In genomic region chr1:31182352-31182751, GRCh38 we compare ENCODE assay signal across 8 cellular contexts. TPM values are rescaled to one million over a fixed set of nuclear protein-coding genes. Genes with fewer than 3 reads are reported as not detected.
DNase-seq lines count a peak whose midpoint lies in the region; ATAC-seq and TF ChIP-seq lines count a peak whose summit lies in the region.

No MANE protein-coding gene starts in this region.

- H3K4me3 ChIP-seq in A673 (ENCODE audit: low read depth, low read length, poor library complexity, severe bottlenecking) (no peak overlapping the region), OCI-LY1 (ENCODE audit: low read depth, low read length, poor library complexity, severe bottlenecking) (peak overlapping the region; percentile 49), fibroblast of mammary gland (ENCODE audit: control insufficient read depth, low read depth, low read length) (no peak overlapping the region), thyroid gland (replicated peaks in 1 of 3) (peak overlapping the region in 1 of 3 donors; percentile 2)

- no peaks in the 10 kb centered on the region for H3F3A ChIP-seq in OCI-LY1 (ENCODE audit: insufficient read depth, low read length)

- H3K79me2 ChIP-seq in OCI-LY1 (ENCODE audit: insufficient read depth, low read length), result no peaks in the 10 kb centered on the region

- no peak for TF ChIP-seq POLR2A in thyroid gland (IDR thresholded peaks at IDR 0.05)

- TF ChIP-seq CTCF in A673 (conservative IDR thresholded peaks at IDR 0.05; ENCODE audit: low read depth, low read length) (no peak; the same call in 1 of the 2 replicates), OCI-LY1 (IDR thresholded peaks at IDR 0.05; ENCODE audit: low read length) (peak; percentile 34), fibroblast of mammary gland (conservative IDR thresholded peaks at IDR 0.05; ENCODE audit: control insufficient read depth, insufficient read depth, low read depth, low read length) (peak; percentile 49), neural crest cell (conservative IDR thresholded peaks at IDR 0.05) (peak; percentile 49), thyroid gland (IDR thresholded peaks at IDR 0.05) (peak in 1 of 6 experiments; percentile 4)

- H2AFZ ChIP-seq in OCI-LY1 (ENCODE audit: low read length), result no peak overlapping the region

- H3K36me3 ChIP-seq in A673 (ENCODE audit: insufficient read depth, low read length, poor library complexity, severe bottlenecking), result no peaks in the 10 kb centered on the region
- no peaks in the 10 kb centered on the region for H3K36me3 ChIP-seq in OCI-LY1 (ENCODE audit: insufficient read depth, low read length)
- no peaks in the 10 kb centered on the region for H3K36me3 ChIP-seq in thyroid gland

- H3K9ac ChIP-seq in OCI-LY1 (ENCODE audit: low read length), result no peak overlapping the region

- peaks cover 4% of the 10 kb centered on the region for H3K27me3 ChIP-seq in A673 (replicated peaks; ENCODE audit: insufficient read depth, low read depth, low read length, poor library complexity)
- peaks cover under 1% of the 10 kb centered on the region for H3K27me3 ChIP-seq in OCI-LY1 (ENCODE audit: insufficient read depth, low read length)
- H3K27me3 ChIP-seq in thyroid gland, result no peaks in the 10 kb centered on the region

- H4K20me1 ChIP-seq in OCI-LY1 (ENCODE audit: insufficient read depth, low read length), result no peaks in the 10 kb centered on the region

- H3K27me3 Mint-ChIP-seq in activated T-cell treated with anti-CD3 and anti-CD28 coated beads, Interleukin-2, amount 50 U/mL, for 4 hours (ENCODE audit: low read depth), result peaks cover 61% of the 10 kb centered on the region
- no peaks in the 10 kb centered on the region for H3K27me3 Mint-ChIP-seq in neural crest cell (ENCODE audit: low read depth)

- POLR2A ChIA-PET in A673 (lab: Charles Lee; ENCODE audit: low non-redundant PET), result no interaction called here

- H3K4me2 ChIP-seq in OCI-LY1 (ENCODE audit: low read length), result peak overlapping the region; percentile 72

- no peak overlapping the region for H3K4me3 Mint-ChIP-seq in activated T-cell treated with anti-CD3 and anti-CD28 coated beads, Interleukin-2, amount 50 U/mL, for 4 hours
- no peak overlapping the region for H3K4me3 Mint-ChIP-seq in neural crest cell

- H3K27ac ChIP-seq in A673 (ENCODE audit: low read depth, low read length, poor library complexity, severe bottlenecking) (no peak overlapping the region), OCI-LY1 (ENCODE audit: low read depth, low read length, poor library complexity, severe bottlenecking) (no peak overlapping the region), thyroid gland (no peak overlapping the region)

- H3K27ac Mint-ChIP-seq in neural crest cell (ENCODE audit: unreplicated experiment), result no peak overlapping the region

- CTCF ChIA-PET in A673 (lab: Charles Lee), result interaction anchor here (1.7 kb wide), 1 partner anchor 367 kb away, joined by 3 read pairs; no protein-coding TSS in a partner anchor

- 0 to 11% methylated on average over 4 to 16 of the region's 18 CpGs for WGBS in thyroid gland, 2 donors

- no peaks in the 10 kb centered on the region for H3K9me3 Mint-ChIP-seq in activated T-cell treated with anti-CD3 and anti-CD28 coated beads, Interleukin-2, amount 50 U/mL, for 4 hours
- no peaks in the 10 kb centered on the region for H3K9me3 Mint-ChIP-seq in neural crest cell

- no peaks in the 10 kb centered on the region for H3K9me3 ChIP-seq in A673 (ENCODE audit: low read depth, low read length, poor library complexity, severe bottlenecking)
- no peaks in the 10 kb centered on the region for H3K9me3 ChIP-seq in OCI-LY1 (ENCODE audit: low read length)
- no peaks in the 10 kb centered on the region for H3K9me3 ChIP-seq in thyroid gland

- H3K9me2 ChIP-seq in OCI-LY1 (ENCODE audit: low read depth, low read length), result no peaks in the 10 kb centered on the region

- no TSS peak for BruUV-seq in A673 (replicated peaks; lab: Mats Ljungman, UMichigan)

- peak; percentile 58 to 63 for ATAC-seq in activated T-cell treated with anti-CD3 and anti-CD28 coated beads, Interleukin-2, amount 50 U/mL, for 4 hours
- no peak for ATAC-seq in GM18909 (IDR thresholded peaks at IDR 0.05; ENCODE audit: poor library complexity, unreplicated experiment)

- intact Hi-C loops in A673 (cut with micrococcal nuclease; ENCODE audit: unreplicated experiment), result loop anchor here (5.0 kb wide), 1 partner anchor 365 kb away; no protein-coding TSS in a partner anchor
- intact Hi-C loops in thyroid gland (cut with DNase I), result loop anchor here (5.0 to 10.0 kb wide), 2 partner anchors 240 to 362 kb away; no protein-coding TSS in a partner anchor

- no peaks in the 10 kb centered on the region for H3K36me3 Mint-ChIP-seq in activated T-cell treated with anti-CD3 and anti-CD28 coated beads, Interleukin-2, amount 50 U/mL, for 4 hours (ENCODE audit: insufficient read depth)
- H3K36me3 Mint-ChIP-seq in neural crest cell (ENCODE audit: low read depth), result peaks cover 11% of the 10 kb centered on the region

- H3K4me1 ChIP-seq in A673 (ENCODE audit: insufficient read depth, low read length, poor library complexity, severe bottlenecking), result peaks cover 9% of the 10 kb centered on the region
- H3K4me1 ChIP-seq in OCI-LY1 (ENCODE audit: insufficient read depth, low read length, severe bottlenecking), result peaks cover 11% of the 10 kb centered on the region
- H3K4me1 ChIP-seq in thyroid gland, result peaks cover 7 to 14% of the 10 kb centered on the region in 2 donors

- peaks cover 6% of the 10 kb centered on the region for H3K4me1 Mint-ChIP-seq in activated T-cell treated with anti-CD3 and anti-CD28 coated beads, Interleukin-2, amount 50 U/mL, for 4 hours (ENCODE audit: low read depth)
- H3K4me1 Mint-ChIP-seq in neural crest cell, result peaks cover 5% of the 10 kb centered on the region

- DNase-seq in A673 (ENCODE audit: low spot score), result peak; percentile 87
- DNase-seq in H4 (ENCODE audit: low spot score), result peak; percentile 89
- DNase-seq in activated T-cell treated with anti-CD3 and anti-CD28 coated beads, Interleukin-2, amount 50 U/mL, for 4 hours, result peak; percentile 33
- DNase-seq in fibroblast of mammary gland (ENCODE audit: low read depth), result peak; percentile 96
- peak; percentile 75 for DNase-seq in neural crest cell (ENCODE audit: low read depth, low spot score)
- DNase-seq in thyroid gland, result peak; percentile 76 to 80

RNA-seq across cellular contexts. Expression of gene NKAIN1, which starts 57.3 kb away (rescaled TPM):
- total RNA-seq in A673 (2021) (1.4 and 5.4 TPM in 2 replicates), neural crest cell (73.2 and 79.7 TPM in 2 replicates), thyroid gland (not detected)
- total RNA-seq in H4 (2014; rRNA removed; shearing (Covaris generic)), result 0.68 and 0.76 TPM in 2 replicates
- total RNA-seq in activated T-cell treated with anti-CD3 and anti-CD28 coated beads, Interleukin-2, amount 50 U/mL, for 4 hours, result under 1 TPM in 1 of 3 donors, not detected in 2; 0.15 TPM

Comparison
In these comparisons a context has a peak if more than half of its experiments do, and no peak if none do; other contexts are left out.
1. DNase-seq: peak in every context shown above with its lines; median percentile 96 in fibroblast of mammary gland; 89 in H4; 87 in A673; 78 in thyroid gland; 75 in neural crest cell; 33 in activated T-cell treated with anti-CD3 and anti-CD28 coated beads, Interleukin-2, amount 50 U/mL, for 4 hours.
2. RNA of gene NKAIN1, which starts 57.3 kb away (total RNA-seq): 73.2 to 79.7 TPM in neural crest cell; 1.4 to 5.4 TPM in A673, 0.68 to 0.76 TPM in H4, 0.15 TPM in activated T-cell treated with anti-CD3 and anti-CD28 coated beads, Interleukin-2, amount 50 U/mL, for 4 hours and not detected in thyroid gland; every median in the first group is over 10 times any median in the second.